Comparison of ENCODE assay signal across 20 cellular contexts in the genomic region with DNA sequence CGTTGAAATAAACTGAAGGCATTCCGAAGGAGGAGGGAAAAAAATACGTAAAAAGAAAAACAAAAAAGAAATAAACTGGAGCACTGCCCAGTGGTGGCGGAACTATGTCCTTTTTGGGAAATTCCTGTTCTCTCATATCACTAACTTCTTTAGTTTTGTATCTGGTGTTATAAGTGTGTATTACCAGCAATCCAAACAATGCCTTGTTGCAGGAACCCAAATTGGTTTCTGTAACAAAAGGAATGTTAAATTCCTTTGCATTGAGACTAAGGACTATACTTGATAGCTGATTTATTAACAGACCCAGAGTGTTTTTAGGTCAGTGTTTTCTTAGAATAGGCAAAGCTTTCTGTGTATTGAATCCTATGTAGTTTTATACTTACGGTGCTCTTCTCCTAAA.
"Had no signal": no experiment of that assay in that cellular context is flagged by ENCODE, and none has a peak within 500 bp of the region (broad histone marks: within the 10 kb centered on the region; RNA-seq: fewer than 3 reads in every experiment).

No MANE protein-coding gene starts in this region.

- H3K27me3 ChIP-seq: dorsolateral prefrontal cortex, tibial nerve, uterus had no signal

- H3K36me3 ChIP-seq: uterus had no signal

- FAIRE-seq: colon had no signal

- H3K4me3 Mint-ChIP-seq: neural crest cell; stimulated activated naive CD8-positive, alpha-beta T cell treated with anti-CD3 and anti-CD28 coated beads, Interleukin-15, Interleukin-2, amounts not matched to agents 100 ng/mL and 50 ng/mL, for 24 hours had no signal

- H3K9me3 ChIP-seq: prostate gland, tibial nerve, uterus had no signal

- H3K27me3 Mint-ChIP-seq: stimulated activated naive CD8-positive, alpha-beta T cell treated with anti-CD3 and anti-CD28 coated beads, Interleukin-15, Interleukin-2, amounts not matched to agents 100 ng/mL and 50 ng/mL, for 24 hours had no signal

- H3K4me1 ChIP-seq: prostate gland, uterus had no signal

- H3K4me3 ChIP-seq: prostate gland, tibial nerve, uterus had no signal

- ATAC-seq: activated CD4-positive, CD25-positive, alpha-beta regulatory T cell treated with anti-CD3 and anti-CD28 coated beads, Interleukin-2, amount 50 U/mL, for 24 hours; activated naive CD4-positive, alpha-beta T cell treated with anti-CD3 and anti-CD28 coated beads, Interleukin-2, amount 50 U/mL, for 72 hours; right cardiac atrium had no signal

- H3K27ac Mint-ChIP-seq: activated naive CD4-positive, alpha-beta T cell treated with anti-CD3 and anti-CD28 coated beads, Interleukin-2, amount 50 U/mL, for 72 hours; stimulated activated naive CD8-positive, alpha-beta T cell treated with anti-CD3 and anti-CD28 coated beads, Interleukin-15, Interleukin-2, amounts not matched to agents 100 ng/mL and 50 ng/mL, for 24 hours had no signal

- DNase-seq: activated CD4-positive, alpha-beta T cell treated with anti-CD3 and anti-CD28 coated beads, Interleukin-2, amount 50 U/mL, for 1 hour; activated CD8-positive, alpha-beta memory T cell treated with anti-CD3 and anti-CD28 coated beads, Interleukin-2, amount 50 U/mL, for 4 hours; activated effector memory CD4-positive, alpha-beta T cell treated with anti-CD3 and anti-CD28 coated beads, Interleukin-2, amount 50 U/mL, for 16 hours; activated T-cell treated with anti-CD3 and anti-CD28 coated beads, Interleukin-2, amount 50 U/mL, for 48 hours; caudate nucleus; dorsolateral prefrontal cortex; erythroblast; foreskin melanocyte; head of caudate nucleus; kidney glomerular epithelial cell; right cardiac atrium; stimulated activated CD4-positive, alpha-beta T cell treated with anti-CD3 and anti-CD28 coated beads, Interleukin-2, amount 100 ng/mL, for 24 hours; uterus had no signal

- H3K27ac ChIP-seq: prostate gland, tibial nerve, uterus had no signal

- H3K9me3 Mint-ChIP-seq: activated naive CD4-positive, alpha-beta T cell treated with anti-CD3 and anti-CD28 coated beads, Interleukin-2, amount 50 U/mL, for 72 hours; neural crest cell; stimulated activated naive CD8-positive, alpha-beta T cell treated with anti-CD3 and anti-CD28 coated beads, Interleukin-15, Interleukin-2, amounts not matched to agents 100 ng/mL and 50 ng/mL, for 24 hours had no signal
